Comparison of ENCODE assay signal across 1 cellular context in the genomic region with DNA sequence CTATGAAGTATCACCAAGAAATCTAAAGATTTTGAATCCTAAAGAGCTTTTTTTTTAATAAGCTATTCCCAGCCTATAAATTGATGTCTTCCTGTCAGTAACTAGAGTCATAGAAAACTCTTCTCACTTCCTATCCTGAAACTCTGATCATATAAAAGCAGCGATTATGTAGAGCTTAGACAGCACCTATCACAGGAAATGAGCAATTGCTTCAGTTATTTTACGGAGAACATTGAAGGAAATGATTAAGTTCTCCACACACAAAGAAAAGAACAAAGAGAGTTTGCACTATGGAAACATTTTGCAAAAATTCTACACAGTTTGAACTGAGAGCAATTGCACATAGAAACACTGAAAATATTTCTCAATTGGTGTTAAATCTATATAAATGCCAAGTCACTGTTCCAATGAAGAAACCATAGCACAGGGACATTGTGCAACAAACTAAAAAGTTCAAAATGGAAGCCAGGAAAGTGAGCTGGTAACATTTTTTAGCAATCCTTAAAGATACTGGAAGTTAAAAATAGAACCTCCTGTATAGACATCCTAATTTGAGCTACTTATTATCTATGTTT.
TF ChIP-seq lines count a peak whose summit lies in the region.

No MANE protein-coding gene starts in this region.

TF ChIP-seq in HepG2, 621 proteins besides CTCF, POLR2A, EP300 and RAD21 (continued from another document):
- TF ChIP-seq, protein P1, sequence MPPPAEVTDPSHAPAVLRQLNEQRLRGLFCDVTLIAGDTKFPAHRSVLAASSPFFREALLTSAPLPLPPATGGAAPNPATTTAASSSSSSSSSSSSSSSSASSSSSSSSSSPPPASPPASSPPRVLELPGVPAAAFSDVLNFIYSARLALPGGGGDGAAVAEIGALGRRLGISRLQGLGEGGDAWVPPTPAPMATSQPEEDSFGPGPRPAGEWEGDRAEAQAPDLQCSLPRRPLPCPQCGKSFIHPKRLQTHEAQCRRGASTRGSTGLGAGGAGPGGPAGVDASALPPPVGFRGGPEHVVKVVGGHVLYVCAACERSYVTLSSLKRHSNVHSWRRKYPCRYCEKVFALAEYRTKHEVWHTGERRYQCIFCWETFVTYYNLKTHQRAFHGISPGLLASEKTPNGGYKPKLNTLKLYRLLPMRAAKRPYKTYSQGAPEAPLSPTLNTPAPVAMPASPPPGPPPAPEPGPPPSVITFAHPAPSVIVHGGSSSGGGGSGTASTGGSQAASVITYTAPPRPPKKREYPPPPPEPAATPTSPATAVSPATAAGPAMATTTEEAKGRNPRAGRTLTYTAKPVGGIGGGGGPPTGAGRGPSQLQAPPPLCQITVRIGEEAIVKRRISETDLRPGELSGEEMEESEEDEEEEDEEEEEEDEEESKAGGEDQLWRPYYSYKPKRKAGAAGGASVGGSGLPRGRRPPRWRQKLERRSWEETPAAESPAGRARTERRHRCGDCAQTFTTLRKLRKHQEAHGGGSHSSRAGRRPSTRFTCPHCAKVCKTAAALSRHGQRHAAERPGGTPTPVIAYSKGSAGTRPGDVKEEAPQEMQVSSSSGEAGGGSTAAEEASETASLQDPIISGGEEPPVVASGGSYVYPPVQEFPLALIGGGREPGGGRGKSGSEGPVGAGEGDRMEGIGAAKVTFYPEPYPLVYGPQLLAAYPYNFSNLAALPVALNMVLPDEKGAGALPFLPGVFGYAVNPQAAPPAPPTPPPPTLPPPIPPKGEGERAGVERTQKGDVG (CRISPR knock-in tag; IDR thresholded peaks at IDR 0.05; ENCODE audit: borderline replicate concordance), result no peak
- no peak for TF ChIP-seq NKX3-1 (CRISPR knock-in tag; IDR thresholded peaks at IDR 0.05)
- no peak for TF ChIP-seq SP1 (IDR thresholded peaks at IDR 0.05)
- TF ChIP-seq SP1 (CRISPR knock-in tag; IDR thresholded peaks at IDR 0.05), result no peak
- TF ChIP-seq, protein P2, sequence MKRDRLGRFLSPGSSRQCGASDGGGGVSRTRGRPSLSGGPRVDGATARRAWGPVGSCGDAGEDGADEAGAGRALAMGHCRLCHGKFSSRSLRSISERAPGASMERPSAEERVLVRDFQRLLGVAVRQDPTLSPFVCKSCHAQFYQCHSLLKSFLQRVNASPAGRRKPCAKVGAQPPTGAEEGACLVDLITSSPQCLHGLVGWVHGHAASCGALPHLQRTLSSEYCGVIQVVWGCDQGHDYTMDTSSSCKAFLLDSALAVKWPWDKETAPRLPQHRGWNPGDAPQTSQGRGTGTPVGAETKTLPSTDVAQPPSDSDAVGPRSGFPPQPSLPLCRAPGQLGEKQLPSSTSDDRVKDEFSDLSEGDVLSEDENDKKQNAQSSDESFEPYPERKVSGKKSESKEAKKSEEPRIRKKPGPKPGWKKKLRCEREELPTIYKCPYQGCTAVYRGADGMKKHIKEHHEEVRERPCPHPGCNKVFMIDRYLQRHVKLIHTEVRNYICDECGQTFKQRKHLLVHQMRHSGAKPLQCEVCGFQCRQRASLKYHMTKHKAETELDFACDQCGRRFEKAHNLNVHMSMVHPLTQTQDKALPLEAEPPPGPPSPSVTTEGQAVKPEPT (CRISPR knock-in tag; IDR thresholded peaks at IDR 0.05; ENCODE audit: low read depth), result no peak
- TF ChIP-seq SKI (IDR thresholded peaks at IDR 0.05; ENCODE audit: partially characterized antibody), result no peak
- no peak for TF ChIP-seq ZNF367 (CRISPR knock-in tag; IDR thresholded peaks at IDR 0.05; ENCODE audit: borderline replicate concordance)
- no peak for TF ChIP-seq ZNF20 (CRISPR knock-in tag; IDR thresholded peaks at IDR 0.05)
- TF ChIP-seq, protein P3, sequence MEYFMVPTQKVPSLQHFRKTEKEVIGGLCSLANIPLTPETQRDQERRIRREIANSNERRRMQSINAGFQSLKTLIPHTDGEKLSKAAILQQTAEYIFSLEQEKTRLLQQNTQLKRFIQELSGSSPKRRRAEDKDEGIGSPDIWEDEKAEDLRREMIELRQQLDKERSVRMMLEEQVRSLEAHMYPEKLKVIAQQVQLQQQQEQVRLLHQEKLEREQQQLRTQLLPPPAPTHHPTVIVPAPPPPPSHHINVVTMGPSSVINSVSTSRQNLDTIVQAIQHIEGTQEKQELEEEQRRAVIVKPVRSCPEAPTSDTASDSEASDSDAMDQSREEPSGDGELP (IDR thresholded peaks at IDR 0.05; ENCODE audit: borderline replicate concordance, low read depth), result no peak
- TF ChIP-seq, protein P4, sequence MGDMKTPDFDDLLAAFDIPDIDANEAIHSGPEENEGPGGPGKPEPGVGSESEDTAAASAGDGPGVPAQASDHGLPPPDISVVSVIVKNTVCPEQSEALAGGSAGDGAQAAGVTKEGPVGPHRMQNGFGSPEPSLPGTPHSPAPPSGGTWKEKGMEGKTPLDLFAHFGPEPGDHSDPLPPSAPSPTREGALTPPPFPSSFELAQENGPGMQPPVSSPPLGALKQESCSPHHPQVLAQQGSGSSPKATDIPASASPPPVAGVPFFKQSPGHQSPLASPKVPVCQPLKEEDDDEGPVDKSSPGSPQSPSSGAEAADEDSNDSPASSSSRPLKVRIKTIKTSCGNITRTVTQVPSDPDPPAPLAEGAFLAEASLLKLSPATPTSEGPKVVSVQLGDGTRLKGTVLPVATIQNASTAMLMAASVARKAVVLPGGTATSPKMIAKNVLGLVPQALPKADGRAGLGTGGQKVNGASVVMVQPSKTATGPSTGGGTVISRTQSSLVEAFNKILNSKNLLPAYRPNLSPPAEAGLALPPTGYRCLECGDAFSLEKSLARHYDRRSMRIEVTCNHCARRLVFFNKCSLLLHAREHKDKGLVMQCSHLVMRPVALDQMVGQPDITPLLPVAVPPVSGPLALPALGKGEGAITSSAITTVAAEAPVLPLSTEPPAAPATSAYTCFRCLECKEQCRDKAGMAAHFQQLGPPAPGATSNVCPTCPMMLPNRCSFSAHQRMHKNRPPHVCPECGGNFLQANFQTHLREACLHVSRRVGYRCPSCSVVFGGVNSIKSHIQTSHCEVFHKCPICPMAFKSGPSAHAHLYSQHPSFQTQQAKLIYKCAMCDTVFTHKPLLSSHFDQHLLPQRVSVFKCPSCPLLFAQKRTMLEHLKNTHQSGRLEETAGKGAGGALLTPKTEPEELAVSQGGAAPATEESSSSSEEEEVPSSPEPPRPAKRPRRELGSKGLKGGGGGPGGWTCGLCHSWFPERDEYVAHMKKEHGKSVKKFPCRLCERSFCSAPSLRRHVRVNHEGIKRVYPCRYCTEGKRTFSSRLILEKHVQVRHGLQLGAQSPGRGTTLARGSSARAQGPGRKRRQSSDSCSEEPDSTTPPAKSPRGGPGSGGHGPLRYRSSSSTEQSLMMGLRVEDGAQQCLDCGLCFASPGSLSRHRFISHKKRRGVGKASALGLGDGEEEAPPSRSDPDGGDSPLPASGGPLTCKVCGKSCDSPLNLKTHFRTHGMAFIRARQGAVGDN (CRISPR knock-in tag; IDR thresholded peaks at IDR 0.05), result no peak
- no peak for TF ChIP-seq HNF4G (IDR thresholded peaks at IDR 0.05; ENCODE audit: borderline replicate concordance, low read depth, low read length)
- TF ChIP-seq HNF4G (CRISPR knock-in tag; IDR thresholded peaks at IDR 0.05; ENCODE audit: borderline replicate concordance, low read depth), result no peak
- TF ChIP-seq ZNF383 (CRISPR knock-in tag; IDR thresholded peaks at IDR 0.05; ENCODE audit: borderline replicate concordance), result no peak
- no peak for TF ChIP-seq ZNF746 (CRISPR knock-in tag; IDR thresholded peaks at IDR 0.05)
- TF ChIP-seq PRPF4 (IDR thresholded peaks at IDR 0.05; ENCODE audit: low read depth, low read length, poor library complexity, severe bottlenecking), result no peak
- no peak for TF ChIP-seq SALL1 (CRISPR knock-in tag; IDR thresholded peaks at IDR 0.05)
- TF ChIP-seq, protein P5, sequence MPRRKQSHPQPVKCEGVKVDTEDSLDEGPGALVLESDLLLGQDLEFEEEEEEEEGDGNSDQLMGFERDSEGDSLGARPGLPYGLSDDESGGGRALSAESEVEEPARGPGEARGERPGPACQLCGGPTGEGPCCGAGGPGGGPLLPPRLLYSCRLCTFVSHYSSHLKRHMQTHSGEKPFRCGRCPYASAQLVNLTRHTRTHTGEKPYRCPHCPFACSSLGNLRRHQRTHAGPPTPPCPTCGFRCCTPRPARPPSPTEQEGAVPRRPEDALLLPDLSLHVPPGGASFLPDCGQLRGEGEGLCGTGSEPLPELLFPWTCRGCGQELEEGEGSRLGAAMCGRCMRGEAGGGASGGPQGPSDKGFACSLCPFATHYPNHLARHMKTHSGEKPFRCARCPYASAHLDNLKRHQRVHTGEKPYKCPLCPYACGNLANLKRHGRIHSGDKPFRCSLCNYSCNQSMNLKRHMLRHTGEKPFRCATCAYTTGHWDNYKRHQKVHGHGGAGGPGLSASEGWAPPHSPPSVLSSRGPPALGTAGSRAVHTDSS (CRISPR knock-in tag; conservative IDR thresholded peaks at IDR 0.05), result no peak
- TF ChIP-seq, protein P6, sequence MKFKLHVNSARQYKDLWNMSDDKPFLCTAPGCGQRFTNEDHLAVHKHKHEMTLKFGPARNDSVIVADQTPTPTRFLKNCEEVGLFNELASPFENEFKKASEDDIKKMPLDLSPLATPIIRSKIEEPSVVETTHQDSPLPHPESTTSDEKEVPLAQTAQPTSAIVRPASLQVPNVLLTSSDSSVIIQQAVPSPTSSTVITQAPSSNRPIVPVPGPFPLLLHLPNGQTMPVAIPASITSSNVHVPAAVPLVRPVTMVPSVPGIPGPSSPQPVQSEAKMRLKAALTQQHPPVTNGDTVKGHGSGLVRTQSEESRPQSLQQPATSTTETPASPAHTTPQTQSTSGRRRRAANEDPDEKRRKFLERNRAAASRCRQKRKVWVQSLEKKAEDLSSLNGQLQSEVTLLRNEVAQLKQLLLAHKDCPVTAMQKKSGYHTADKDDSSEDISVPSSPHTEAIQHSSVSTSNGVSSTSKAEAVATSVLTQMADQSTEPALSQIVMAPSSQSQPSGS (CRISPR knock-in tag; IDR thresholded peaks at IDR 0.05), result no peak
